In genomic region chr3:41431386-41431785, GRCh38 we compare ENCODE assay signal across 13 cellular contexts.
DNase-seq lines count a peak whose midpoint lies in the region.
"Had no signal": no experiment of that assay in that cellular context is flagged by ENCODE, and none has a peak within 500 bp of the region (broad histone marks: within the 10 kb centered on the region; RNA-seq: fewer than 3 reads in every experiment).

No MANE protein-coding gene starts in this region.

- peak; percentile 77 for DNase-seq in Caki2 (ENCODE audit: low read depth)
- DNase-seq in SW480 (ENCODE audit: low spot score): peak; percentile 9
- DNase-seq in glomerular visceral epithelial cell (ENCODE audit: extremely low spot score): peak; percentile 58
- DNase-seq in kidney tubule cell (ENCODE audit: low spot score): peak; percentile 78
- no peak for DNase-seq in DMS53 (lab: John Stamatoyannopoulos, UW)
- no peak for DNase-seq in D341Med (ENCODE audit: low spot score)
- no peak for DNase-seq in iPS-NIHi11 (ENCODE audit: low spot score)
- DNase-seq in activated CD8-positive, alpha-beta memory T cell treated with anti-CD3 and anti-CD28 coated beads for 24 hours: no peak
- DNase-seq: 8988T; CD8-positive, alpha-beta T cell; DMS79; GDM1; HFFc6 had no signal

- in situ Hi-C loops in Caki2 (cut with HindIII; ENCODE audit: low pct_unique_long_range_greater_than_20kb, low sequenced_read_pairs): no loop called here

Comparison
In these comparisons a context has a peak if more than half of its experiments do, and no peak if none do; other contexts are left out.
1. DNase-seq: peak in Caki2 (single experiment), SW480 (single experiment), glomerular visceral epithelial cell (single experiment) and kidney tubule cell (single experiment); none in DMS53 (single experiment), D341Med (single experiment), iPS-NIHi11 (single experiment) and activated CD8-positive, alpha-beta memory T cell treated with anti-CD3 and anti-CD28 coated beads for 24 hours (single experiment).